ENCODE assay signal across 8 cellular contexts in the genomic region with DNA sequence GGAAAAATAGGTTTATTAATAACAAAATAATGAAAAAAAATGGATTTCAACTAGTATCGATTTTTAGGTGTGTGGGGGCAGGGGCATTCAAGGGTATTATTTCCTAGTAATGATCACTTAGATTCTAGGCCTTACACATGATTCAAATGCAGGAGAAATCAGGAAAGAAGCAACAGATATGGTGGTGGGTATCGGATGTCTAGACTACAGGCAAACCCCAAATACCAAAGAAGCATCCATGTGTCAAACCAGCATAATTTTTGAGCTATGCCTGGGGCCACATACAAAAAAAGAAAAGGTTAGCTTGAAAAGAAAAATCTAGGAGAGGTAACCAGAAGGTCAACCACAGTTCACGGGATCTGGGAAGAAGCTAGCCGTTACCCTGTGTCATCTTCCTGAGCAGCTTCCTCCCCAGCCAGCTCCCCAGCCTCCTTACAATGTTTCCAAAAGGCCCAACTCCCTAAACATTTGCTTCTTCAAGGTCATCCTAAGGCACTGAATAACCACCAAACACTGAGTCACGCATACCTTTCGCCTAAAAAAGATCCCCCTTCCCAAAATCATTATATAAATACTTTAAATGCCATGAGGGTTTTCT. TPM values are rescaled to one million over a fixed set of nuclear protein-coding genes. Genes with fewer than 3 reads are reported as not detected.
DNase-seq lines count a peak whose midpoint lies in the region; ATAC-seq and TF ChIP-seq lines count a peak whose summit lies in the region.

No MANE protein-coding gene starts in this region.

- peaks cover 7 to 63% (median 32%) of the 10 kb centered on the region in 4 donors for H3K4me1 ChIP-seq in stomach

- TF ChIP-seq EP300 in stomach (IDR thresholded peaks at IDR 0.05): no peak

- WGBS in stomach, 5 donors: 43 to 58% (median 52%) methylated on average over 6 of the region's 6 CpGs

- H3K4me1 Mint-ChIP-seq in activated naive CD4-positive, alpha-beta T cell treated with anti-CD3 and anti-CD28 coated beads for 36 hours (ENCODE audit: low read depth): peaks cover 51% of the 10 kb centered on the region
- H3K4me1 Mint-ChIP-seq in T-helper 17 cell: peaks cover 48% of the 10 kb centered on the region

- peak overlapping the region; percentile 73 to 80 (median 78) for H3K4me3 ChIP-seq in stomach

- CTCF ChIA-PET in activated naive CD4-positive, alpha-beta T cell treated with anti-CD3 and anti-CD28 coated beads for 36 hours (lab: Charles Lee): interaction anchor here (0.7 to 1.3 kb wide), 3 partner anchors 14 to 63 kb away, joined by 3 to 6 read pairs (median 3); no protein-coding TSS in a partner anchor

- no peaks in the 10 kb centered on the region for H3K36me3 ChIP-seq in stomach

- H3K4me3 Mint-ChIP-seq in activated naive CD4-positive, alpha-beta T cell treated with anti-CD3 and anti-CD28 coated beads for 36 hours: peak overlapping the region; percentile 96
- H3K4me3 Mint-ChIP-seq in T-helper 17 cell: peak overlapping the region; percentile 97

- H3K36me3 Mint-ChIP-seq in activated naive CD4-positive, alpha-beta T cell treated with anti-CD3 and anti-CD28 coated beads for 36 hours (ENCODE audit: low read depth): peaks cover 25% of the 10 kb centered on the region
- peaks cover 5% of the 10 kb centered on the region for H3K36me3 Mint-ChIP-seq in T-helper 17 cell (ENCODE audit: low read depth)

- no peak for ATAC-seq in T-helper 17 cell
- no peak for ATAC-seq in GM21515 (IDR thresholded peaks at IDR 0.05; ENCODE audit: unreplicated experiment)
- ATAC-seq in HG02678 (IDR thresholded peaks at IDR 0.05; ENCODE audit: unreplicated experiment): no peak

- intact Hi-C loops in activated naive CD4-positive, alpha-beta T cell treated with anti-CD3 and anti-CD28 coated beads for 36 hours (cut with micrococcal nuclease): loop anchor here (1.0 to 10.0 kb wide), 8 partner anchors 625 to 1940 kb away; a partner anchor contains a TSS
- intact Hi-C loops in stomach (cut with DNase I; ENCODE audit: low total_unique reads): no loop called here

- no peak for DNase-seq in activated naive CD4-positive, alpha-beta T cell treated with anti-CD3 and anti-CD28 coated beads for 36 hours
- DNase-seq in activated naive CD4-positive, alpha-beta T cell treated with Interleukin-2 at 50 U/mL for 16 hours: no peak
- DNase-seq in T-helper 17 cell (no peak), hepatic stellate cell (ENCODE audit: low spot score) (peak; percentile 15), stomach (no peak)
- no peak for DNase-seq in stimulated activated CD4-positive, alpha-beta T cell treated with anti-CD3 and anti-CD28 coated beads, Interleukin-2, amount 100 ng/mL, for 48 hours

- H3K27ac ChIP-seq in stomach: peak overlapping the region in 3 of 5 donors; percentile 89 to 95 (median 94)

- H3K9me3 ChIP-seq in T-helper 17 cell (ENCODE audit: control insufficient read depth, low read length, poor library complexity, severe bottlenecking) (no peaks in the 10 kb centered on the region), stomach (no peaks in the 10 kb centered on the region)

- no peaks in the 10 kb centered on the region for H3K27me3 Mint-ChIP-seq in activated naive CD4-positive, alpha-beta T cell treated with anti-CD3 and anti-CD28 coated beads for 36 hours (ENCODE audit: low read depth)
- no peaks in the 10 kb centered on the region for H3K27me3 Mint-ChIP-seq in T-helper 17 cell

- H3K27me3 ChIP-seq in stomach: no peaks in the 10 kb centered on the region

- H3K27ac Mint-ChIP-seq in activated naive CD4-positive, alpha-beta T cell treated with anti-CD3 and anti-CD28 coated beads for 36 hours: peak overlapping the region; percentile 99
- H3K27ac Mint-ChIP-seq in T-helper 17 cell: peak overlapping the region; percentile 99

- TF ChIP-seq POLR2A in stomach (IDR thresholded peaks at IDR 0.05): no peak

- no peaks in the 10 kb centered on the region for H3K9me3 Mint-ChIP-seq in activated naive CD4-positive, alpha-beta T cell treated with anti-CD3 and anti-CD28 coated beads for 36 hours

- no peak for TF ChIP-seq CTCF in stomach (IDR thresholded peaks at IDR 0.05)

RNA-seq across cellular contexts. Expression of a gene that starts 3.2 kb away (rescaled TPM):
- total RNA-seq in activated naive CD4-positive, alpha-beta T cell treated with anti-CD3 and anti-CD28 coated beads for 36 hours: 100 to 1,000 TPM; 158 to 169 TPM
- total RNA-seq in T-helper 17 cell (10 to 100 TPM; 87.1 to 95.7 TPM), stomach (10 to 100 TPM; 17.5 to 93.5 (median 34.5) TPM)
- 10 to 100 TPM; 19.1 to 24.3 (median 20.8) TPM for polyA plus RNA-seq in stomach
